Comparison of ENCODE assay signal across 1 cellular context in genomic region chr11:64916848-64917662, GRCh38.
TF ChIP-seq lines count a peak whose summit lies in the region.

Gene ATG2A (minus strand): TSS chr11:64917209. CDS start chr11:64917135, 74 bp downstream.

TF ChIP-seq in K562, 482 proteins besides CTCF, POLR2A, EP300 and RAD21 (continued from another document and continues in another):
- TF ChIP-seq, protein P1, sequence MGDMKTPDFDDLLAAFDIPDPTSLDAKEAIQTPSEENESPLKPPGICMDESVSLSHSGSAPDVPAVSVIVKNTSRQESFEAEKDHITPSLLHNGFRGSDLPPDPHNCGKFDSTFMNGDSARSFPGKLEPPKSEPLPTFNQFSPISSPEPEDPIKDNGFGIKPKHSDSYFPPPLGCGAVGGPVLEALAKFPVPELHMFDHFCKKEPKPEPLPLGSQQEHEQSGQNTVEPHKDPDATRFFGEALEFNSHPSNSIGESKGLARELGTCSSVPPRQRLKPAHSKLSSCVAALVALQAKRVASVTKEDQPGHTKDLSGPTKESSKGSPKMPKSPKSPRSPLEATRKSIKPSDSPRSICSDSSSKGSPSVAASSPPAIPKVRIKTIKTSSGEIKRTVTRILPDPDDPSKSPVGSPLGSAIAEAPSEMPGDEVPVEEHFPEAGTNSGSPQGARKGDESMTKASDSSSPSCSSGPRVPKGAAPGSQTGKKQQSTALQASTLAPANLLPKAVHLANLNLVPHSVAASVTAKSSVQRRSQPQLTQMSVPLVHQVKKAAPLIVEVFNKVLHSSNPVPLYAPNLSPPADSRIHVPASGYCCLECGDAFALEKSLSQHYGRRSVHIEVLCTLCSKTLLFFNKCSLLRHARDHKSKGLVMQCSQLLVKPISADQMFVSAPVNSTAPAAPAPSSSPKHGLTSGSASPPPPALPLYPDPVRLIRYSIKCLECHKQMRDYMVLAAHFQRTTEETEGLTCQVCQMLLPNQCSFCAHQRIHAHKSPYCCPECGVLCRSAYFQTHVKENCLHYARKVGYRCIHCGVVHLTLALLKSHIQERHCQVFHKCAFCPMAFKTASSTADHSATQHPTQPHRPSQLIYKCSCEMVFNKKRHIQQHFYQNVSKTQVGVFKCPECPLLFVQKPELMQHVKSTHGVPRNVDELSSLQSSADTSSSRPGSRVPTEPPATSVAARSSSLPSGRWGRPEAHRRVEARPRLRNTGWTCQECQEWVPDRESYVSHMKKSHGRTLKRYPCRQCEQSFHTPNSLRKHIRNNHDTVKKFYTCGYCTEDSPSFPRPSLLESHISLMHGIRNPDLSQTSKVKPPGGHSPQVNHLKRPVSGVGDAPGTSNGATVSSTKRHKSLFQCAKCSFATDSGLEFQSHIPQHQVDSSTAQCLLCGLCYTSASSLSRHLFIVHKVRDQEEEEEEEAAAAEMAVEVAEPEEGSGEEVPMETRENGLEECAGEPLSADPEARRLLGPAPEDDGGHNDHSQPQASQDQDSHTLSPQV (IDR thresholded peaks at IDR 0.05) = no peak
- TF ChIP-seq L3MBTL2 (IDR thresholded peaks at IDR 0.05) (peak; percentile 23; the same call in 1 of the 2 replicates), HIVEP1 (CRISPR knock-in tag; IDR thresholded peaks at IDR 0.05) (no peak), SAFB (IDR thresholded peaks at IDR 0.05; ENCODE audit: borderline replicate concordance, low read depth, low read length) (no peak), CXXC5 (CRISPR knock-in tag; IDR thresholded peaks at IDR 0.05) (peak; percentile 72), ZBTB7A (IDR thresholded peaks at IDR 0.05; ENCODE audit: borderline replicate concordance, control insufficient read depth, low read depth, low read length) (peak; percentile 88), RNF2 (IDR thresholded peaks at IDR 0.05) (peak; percentile 19; the same call in 1 of the 2 replicates), PTBP1 (IDR thresholded peaks at IDR 0.05; ENCODE audit: low read depth, low read length) (no peak), PRDM10 (IDR thresholded peaks at IDR 0.05; ENCODE audit: partially characterized antibody) (no peak), SMARCC2 (IDR thresholded peaks at IDR 0.05; ENCODE audit: low read depth) (no peak), PCBP1 (IDR thresholded peaks at IDR 0.05; ENCODE audit: low read depth, low read length, poor library complexity, severe bottlenecking) (no peak), ATF7 (IDR thresholded peaks at IDR 0.05) (peak; percentile 86), POLR2G (IDR thresholded peaks at IDR 0.05; ENCODE audit: low read depth, low read length) (peak; percentile 93), RB1 (IDR thresholded peaks at IDR 0.05; ENCODE audit: low read depth) (peak; percentile 82), POLR2AphosphoS5 (IDR thresholded peaks at IDR 0.05; ENCODE audit: control insufficient read depth, insufficient read depth, low read depth, low read length) (peak; percentile 74), NUFIP1 (IDR thresholded peaks at IDR 0.05; ENCODE audit: partially characterized antibody) (peak; percentile 32), ZNF76 (CRISPR knock-in tag; IDR thresholded peaks at IDR 0.05; ENCODE audit: borderline replicate concordance) (0 out of 2 replicates have a peak, but pooled peaks have one; percentile 30), SIN3B (IDR thresholded peaks at IDR 0.05; ENCODE audit: low read depth) (peak; percentile 71), NRF1 (conservative IDR thresholded peaks at IDR 0.05 in 1 of 2, IDR thresholded peaks at IDR 0.05 in 1 of 2) (peak; percentile 95), RFX7 (CRISPR knock-in tag; IDR thresholded peaks at IDR 0.05) (no peak), JUN (IDR thresholded peaks at IDR 0.05; ENCODE audit: borderline replicate concordance, low read depth, low read length) (no peak), JUN (CRISPR knock-in tag; IDR thresholded peaks at IDR 0.05; ENCODE audit: borderline replicate concordance) (no peak), UBTF (IDR thresholded peaks at IDR 0.05; ENCODE audit: borderline replicate concordance in 1 of 2, low read depth in 2 of 2, low read length in 2 of 2) (peak; percentile 100), CHD1 (IDR thresholded peaks at IDR 0.05; ENCODE audit: low read length) (peak; percentile 98), RREB1 (CRISPR knock-in tag; IDR thresholded peaks at IDR 0.05) (no peak), ZNF408 (CRISPR knock-in tag; IDR thresholded peaks at IDR 0.05; ENCODE audit: low read depth) (no peak), SMAD2 (IDR thresholded peaks at IDR 0.05; ENCODE audit: low read depth, low read length) (no peak), POLR2AphosphoS2 (IDR thresholded peaks at IDR 0.05; ENCODE audit: low read length) (no peak), ZNF140 (CRISPR knock-in tag; IDR thresholded peaks at IDR 0.05) (no peak), CREB1 (IDR thresholded peaks at IDR 0.05) (no peak; the same call in 1 of the 2 replicates), CREB1 (CRISPR knock-in tag; IDR thresholded peaks at IDR 0.05) (peak; percentile 56), PHF8 (IDR thresholded peaks at IDR 0.05; ENCODE audit: borderline replicate concordance, low read length) (peak; percentile 90), MTA3 (IDR thresholded peaks at IDR 0.05; ENCODE audit: borderline replicate concordance) (peak; percentile 65; the same call in 1 of the 2 replicates), THRB (CRISPR knock-in tag; conservative IDR thresholded peaks at IDR 0.05) (no peak), TFAP4 (CRISPR knock-in tag; IDR thresholded peaks at IDR 0.05; ENCODE audit: borderline replicate concordance) (peak; percentile 68; the same call in 1 of the 2 replicates), TOE1 (IDR thresholded peaks at IDR 0.05; ENCODE audit: borderline replicate concordance) (peak; percentile 40; the same call in 1 of the 2 replicates), TOE1 (CRISPR knock-in tag; IDR thresholded peaks at IDR 0.05; ENCODE audit: borderline replicate concordance, low read depth) (peak; percentile 94), FIP1L1 (IDR thresholded peaks at IDR 0.05; ENCODE audit: low read depth, low read length, poor library complexity, severe bottlenecking) (peak; percentile 34), ZNF311 (CRISPR knock-in tag; IDR thresholded peaks at IDR 0.05) (no peak), ZNF583 (CRISPR knock-in tag; IDR thresholded peaks at IDR 0.05) (0 out of 2 replicates have a peak, but pooled peaks have one; percentile 37), TBP (optimal IDR thresholded peaks at IDR 0.05; ENCODE audit: low read depth, low read length) (peak; percentile 73)
- TF ChIP-seq, protein P2, sequence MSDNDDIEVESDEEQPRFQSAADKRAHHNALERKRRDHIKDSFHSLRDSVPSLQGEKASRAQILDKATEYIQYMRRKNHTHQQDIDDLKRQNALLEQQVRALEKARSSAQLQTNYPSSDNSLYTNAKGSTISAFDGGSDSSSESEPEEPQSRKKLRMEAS (CRISPR knock-in tag; IDR thresholded peaks at IDR 0.05) = peak; percentile 80
- TF ChIP-seq, protein P3, sequence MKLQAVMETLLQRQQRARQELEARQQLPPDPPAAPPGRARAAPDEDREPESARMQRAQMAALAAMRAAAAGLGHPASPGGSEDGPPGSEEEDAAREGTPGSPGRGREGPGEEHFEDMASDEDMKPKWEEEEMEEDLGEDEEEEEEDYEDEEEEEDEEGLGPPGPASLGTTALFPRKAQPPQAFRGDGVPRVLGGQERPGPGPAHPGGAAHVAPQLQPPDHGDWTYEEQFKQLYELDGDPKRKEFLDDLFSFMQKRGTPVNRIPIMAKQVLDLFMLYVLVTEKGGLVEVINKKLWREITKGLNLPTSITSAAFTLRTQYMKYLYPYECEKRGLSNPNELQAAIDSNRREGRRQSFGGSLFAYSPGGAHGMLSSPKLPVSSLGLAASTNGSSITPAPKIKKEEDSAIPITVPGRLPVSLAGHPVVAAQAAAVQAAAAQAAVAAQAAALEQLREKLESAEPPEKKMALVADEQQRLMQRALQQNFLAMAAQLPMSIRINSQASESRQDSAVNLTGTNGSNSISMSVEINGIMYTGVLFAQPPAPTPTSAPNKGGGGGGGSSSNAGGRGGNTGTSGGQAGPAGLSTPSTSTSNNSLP (IDR thresholded peaks at IDR 0.05; ENCODE audit: borderline replicate concordance, low read depth, low read length) = peak; percentile 31; the same call in 1 of the 2 replicates
